13 cellular contexts compared by ENCODE assay signal in the genomic region with DNA sequence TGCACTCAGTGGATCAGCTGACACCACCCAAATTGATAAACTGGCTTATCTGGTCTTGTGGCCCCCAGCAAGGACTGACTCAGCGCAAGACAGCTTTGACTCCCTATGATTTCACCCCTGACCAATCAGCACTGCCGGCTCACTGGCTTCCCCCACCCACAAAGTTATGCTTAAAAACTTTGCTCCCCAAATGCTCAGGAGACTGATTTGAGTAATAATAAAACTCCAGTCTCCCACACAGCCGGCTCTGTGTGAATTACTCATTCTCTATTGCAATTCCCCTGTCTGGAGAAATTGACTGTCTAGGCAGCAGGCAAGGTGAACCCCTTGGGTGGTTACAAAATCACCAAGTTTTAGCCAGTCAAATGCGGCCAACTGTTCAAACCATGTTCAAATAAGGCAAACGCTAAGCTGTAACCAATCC. TPM values are rescaled to one million over a fixed set of nuclear protein-coding genes. Genes with fewer than 3 reads are reported as not detected.
A peak's percentile ranks its signal among the peaks of the same experiment; 100 is the strongest.
DNase-seq lines count a peak whose midpoint lies in the region; ATAC-seq, FAIRE-seq and TF ChIP-seq lines count a peak whose summit lies in the region.
"Had no signal": no experiment of that assay in that cellular context is flagged by ENCODE, and none has a peak within 500 bp of the region (broad histone marks: within the 10 kb centered on the region; RNA-seq: fewer than 3 reads in every experiment).

No MANE protein-coding gene starts in this region.

- H3K4me3 ChIP-seq in thoracic aorta (no peak overlapping the region), Peyer's patch (no peak overlapping the region), pancreas (no peak overlapping the region)

- TF ChIP-seq CTCF in thoracic aorta (IDR thresholded peaks at IDR 0.05), result no peak
- TF ChIP-seq CTCF in Peyer's patch (IDR thresholded peaks at IDR 0.05), result no peak
- TF ChIP-seq CTCF in pancreas (IDR thresholded peaks at IDR 0.05), result no peak

- FAIRE-seq in pancreas (lab: Jason Lieb, UNC), result no peak

- intact Hi-C loops in left ventricle myocardium superior (cut with micrococcal nuclease), result no loop called here
- intact Hi-C loops in pancreas (cut with DNase I), result no loop called here

- no peaks in the 10 kb centered on the region for H3K9me3 Mint-ChIP-seq in activated naive CD4-positive, alpha-beta T cell treated with anti-CD3 and anti-CD28 coated beads, Interleukin-2, amount 10 ng/mL, durations not matched to agents 7 days and 5 days

- H3K27ac Mint-ChIP-seq in activated naive CD4-positive, alpha-beta T cell treated with anti-CD3 and anti-CD28 coated beads, Interleukin-2, amount 10 ng/mL, durations not matched to agents 7 days and 5 days, result no peak overlapping the region
- H3K27ac Mint-ChIP-seq: T-helper 17 cell had no signal

- WGBS in pancreas, 2 donors, result 76 to 84% methylated on average over 5 of the region's 5 CpGs

- H3K27me3 ChIP-seq in thoracic aorta (replicated peaks; ENCODE audit: insufficient read depth), result no peaks in the 10 kb centered on the region
- no peaks in the 10 kb centered on the region for H3K27me3 ChIP-seq in Peyer's patch
- H3K27me3 ChIP-seq in pancreas, result no peaks in the 10 kb centered on the region
- H3K27me3 ChIP-seq: BE2C had no signal

- H3K27me3 Mint-ChIP-seq in activated naive CD4-positive, alpha-beta T cell treated with anti-CD3 and anti-CD28 coated beads, Interleukin-2, amount 10 ng/mL, durations not matched to agents 7 days and 5 days, result no peaks in the 10 kb centered on the region

- H3K4me1 ChIP-seq in thoracic aorta (ENCODE audit: control insufficient read depth in 1 of 2, low read depth in 2 of 2), result peaks cover 11 to 53% of the 10 kb centered on the region in 2 donors
- H3K4me1 ChIP-seq in Peyer's patch, result peaks cover 0 to 11% (median 0%) of the 10 kb centered on the region in 4 donors
- H3K4me1 ChIP-seq in pancreas, result no peaks in the 10 kb centered on the region
- H3K4me1 ChIP-seq: BE2C had no signal

- H3K36me3 ChIP-seq in thoracic aorta (no peaks in the 10 kb centered on the region), Peyer's patch (no peaks in the 10 kb centered on the region), pancreas (no peaks in the 10 kb centered on the region)
- H3K36me3 ChIP-seq: BE2C had no signal

- peak; percentile 56 for DNase-seq in activated naive CD4-positive, alpha-beta T cell treated with Interleukin-2 at 50 U/mL for 16 hours
- no peak for DNase-seq in activated naive CD4-positive, alpha-beta T cell treated with anti-CD3 and anti-CD28 coated beads, Interleukin-2, amount 10 ng/mL, durations not matched to agents 7 days and 5 days
- DNase-seq in NCI-H226 (peak; percentile 87), islet precursor cell (peak; percentile 63), thoracic aorta (ENCODE audit: low spot score) (no peak), Peyer's patch (no peak), left ventricle myocardium superior (no peak), pancreas (no peak)
- DNase-seq: anterior cingulate cortex; BE2C; naive thymus-derived CD8-positive, alpha-beta T cell; NCI-H1436; T-helper 17 cell had no signal

- no peaks in the 10 kb centered on the region for H3K36me3 Mint-ChIP-seq in activated naive CD4-positive, alpha-beta T cell treated with anti-CD3 and anti-CD28 coated beads, Interleukin-2, amount 10 ng/mL, durations not matched to agents 7 days and 5 days

- no peaks in the 10 kb centered on the region for H3K9me3 ChIP-seq in thoracic aorta
- H3K9me3 ChIP-seq in Peyer's patch, result no peaks in the 10 kb centered on the region
- no peaks in the 10 kb centered on the region for H3K9me3 ChIP-seq in pancreas
- H3K9me3 ChIP-seq: BE2C had no signal

- no peak for TF ChIP-seq POLR2A in Peyer's patch (IDR thresholded peaks at IDR 0.05)

- no peaks in the 10 kb centered on the region for H3K4me1 Mint-ChIP-seq in activated naive CD4-positive, alpha-beta T cell treated with anti-CD3 and anti-CD28 coated beads, Interleukin-2, amount 10 ng/mL, durations not matched to agents 7 days and 5 days
- H3K4me1 Mint-ChIP-seq: naive thymus-derived CD8-positive, alpha-beta T cell had no signal

- CTCF ChIA-PET in activated naive CD4-positive, alpha-beta T cell treated with anti-CD3 and anti-CD28 coated beads, Interleukin-2, amount 10 ng/mL, durations not matched to agents 7 days and 5 days (lab: Charles Lee), result no interaction called here

- peak overlapping the region; percentile 78 to 83 for H3K27ac ChIP-seq in thoracic aorta
- H3K27ac ChIP-seq in Peyer's patch, result no peak overlapping the region
- H3K27ac ChIP-seq in pancreas, result no peak overlapping the region

- no peak overlapping the region for H3K4me3 Mint-ChIP-seq in activated naive CD4-positive, alpha-beta T cell treated with anti-CD3 and anti-CD28 coated beads, Interleukin-2, amount 10 ng/mL, durations not matched to agents 7 days and 5 days
- H3K4me3 Mint-ChIP-seq: naive thymus-derived CD8-positive, alpha-beta T cell; T-helper 17 cell had no signal

- no peak for ATAC-seq in thoracic aorta (ENCODE audit: insufficient number of reproducible peaks, low FRiP score, low read depth)
- ATAC-seq in left ventricle myocardium superior, result no peak
- no peak for ATAC-seq in pancreas
- ATAC-seq: naive thymus-derived CD8-positive, alpha-beta T cell; T-helper 17 cell had no signal

RNA-seq across cellular contexts. Expression of a gene that starts 32.5 kb away (rescaled TPM):
- not detected for total RNA-seq in thoracic aorta
- total RNA-seq in Peyer's patch, result not detected
- not detected for total RNA-seq in left ventricle myocardium superior
- not detected for total RNA-seq in pancreas
- not detected for polyA plus RNA-seq in pancreas
- total RNA-seq: naive thymus-derived CD8-positive, alpha-beta T cell; T-helper 17 cell had no signal
- polyA plus RNA-seq: naive thymus-derived CD8-positive, alpha-beta T cell had no signal

Comparison
In these comparisons a context has a peak if more than half of its experiments do, and no peak if none do; other contexts are left out.
1. DNase-seq: peak in activated naive CD4-positive, alpha-beta T cell treated with Interleukin-2 at 50 U/mL for 16 hours (single experiment), NCI-H226 (single experiment) and islet precursor cell (single experiment); none in activated naive CD4-positive, alpha-beta T cell treated with anti-CD3 and anti-CD28 coated beads, Interleukin-2, amount 10 ng/mL, durations not matched to agents 7 days and 5 days (single experiment), thoracic aorta (single experiment), Peyer's patch (0 of 3), left ventricle myocardium superior (single experiment) and pancreas (0 of 6).
2. H3K27ac ChIP-seq: peak in thoracic aorta (2 of 2); none in Peyer's patch (0 of 4) and pancreas (0 of 4).